12 cellular contexts compared by ENCODE assay signal in the genomic region with DNA sequence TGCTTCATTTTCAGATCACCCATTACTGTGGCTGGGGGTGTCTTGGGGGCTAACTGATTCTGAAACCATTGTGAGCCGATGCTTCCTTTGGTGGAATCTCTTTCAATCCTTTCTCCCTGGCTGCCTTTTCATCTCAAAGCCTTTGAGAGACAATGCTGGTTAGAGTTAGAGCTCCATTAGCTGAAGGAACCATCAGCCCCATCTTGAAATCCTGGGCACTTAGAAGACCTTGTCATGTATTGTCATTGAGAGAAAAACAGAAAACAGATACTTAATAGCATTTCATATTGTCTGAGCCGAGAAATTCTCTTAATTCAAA. TPM values are rescaled to one million over a fixed set of nuclear protein-coding genes. Genes with fewer than 3 reads are reported as not detected.
DNase-seq lines count a peak whose midpoint lies in the region; ATAC-seq, FAIRE-seq and TF ChIP-seq lines count a peak whose summit lies in the region.
"Had no signal": no experiment of that assay in that cellular context is flagged by ENCODE, and none has a peak within 500 bp of the region (broad histone marks: within the 10 kb centered on the region; RNA-seq: fewer than 3 reads in every experiment).

No MANE protein-coding gene starts in this region.

- H2BK20ac ChIP-seq in H1 (ENCODE audit: low read length), result no peak overlapping the region

- H3K4me1 ChIP-seq in right atrium auricular region (peaks cover 0 to 81% of the 10 kb centered on the region in 2 donors), H1 (replicated peaks in 1 of 4; ENCODE audit: control insufficient read depth in 3 of 4, insufficient read depth in 4 of 4, low read length in 3 of 4) (peaks cover 13 to 60% (median 41%) of the 10 kb centered on the region in 4 experiments), upper lobe of left lung (peaks cover 21 to 54% (median 37%) of the 10 kb centered on the region in 4 donors)

- H4K20me1 ChIP-seq in H1 (replicated peaks in 1 of 2; ENCODE audit: control insufficient read depth in 1 of 2, insufficient read depth in 2 of 2, low read length in 2 of 2) (peaks cover 36 to 43% of the 10 kb centered on the region in 2 experiments), neural cell (ENCODE audit: insufficient read depth) (no peaks in the 10 kb centered on the region)

- H3K14ac ChIP-seq in H1 (ENCODE audit: insufficient read length), result no peak overlapping the region

- H4K91ac ChIP-seq in H1 (replicated peaks; ENCODE audit: insufficient read length, low read length), result no peak overlapping the region

- H4K8ac ChIP-seq in H1 (ENCODE audit: extremely low read depth, insufficient read depth, low read length), result no peak overlapping the region

- TF ChIP-seq POLR2A in H1 (IDR thresholded peaks at IDR 0.05; ENCODE audit: control extremely low read depth in 1 of 2, low read depth in 2 of 2, low read length in 2 of 2), result 0 out of 3 replicates have a peak, but pooled peaks of 1 of the 2 experiments have one; percentile 3
- TF ChIP-seq POLR2A in upper lobe of left lung (IDR thresholded peaks at IDR 0.05), result no peak

- no peaks in the 10 kb centered on the region for H3K9me2 ChIP-seq in neural cell (ENCODE audit: insufficient read depth, low read length)

- H3K36me3 ChIP-seq in right atrium auricular region (no peaks in the 10 kb centered on the region), H1 (ENCODE audit: control insufficient read depth in 2 of 4, insufficient read depth in 4 of 4, low read length in 3 of 4) (no peaks in the 10 kb centered on the region; a peak in 1 of 8 replicates), neural cell (ENCODE audit: insufficient read depth, low read length) (no peaks in the 10 kb centered on the region), upper lobe of left lung (no peaks in the 10 kb centered on the region)
- H3K36me3 ChIP-seq: neutrophil had no signal

- H3K18ac ChIP-seq in H1 (ENCODE audit: extremely low read depth, low read length), result no peak overlapping the region

- no peak overlapping the region for H2BK15ac ChIP-seq in H1 (ENCODE audit: low read length)

- no peak overlapping the region for H2BK120ac ChIP-seq in H1 (replicated peaks; ENCODE audit: low read depth, low read length)

- peaks cover 10% of the 10 kb centered on the region for H3K79me1 ChIP-seq in H1 (ENCODE audit: low read depth, low read length)

- ATAC-seq in Right ventricle myocardium superior (ENCODE audit: poor library complexity), result no peak
- no peak for ATAC-seq in upper lobe of left lung (ENCODE audit: low FRiP score in 2 of 2)

- DNase-seq in right atrium auricular region (ENCODE audit: low spot score) (no peak), Right ventricle myocardium superior (no peak), H1 (ENCODE audit: low read depth in 1 of 2, low spot score in 2 of 2) (no peak), upper lobe of left lung (no peak), NCI-H2171 (lab: John Stamatoyannopoulos, UW) (no peak), ACHN (no peak)
- DNase-seq in activated CD4-positive, alpha-beta T cell treated with anti-CD3 and anti-CD28 coated beads for 4 hours, result no peak
- DNase-seq: activated T-cell treated with anti-CD3 and anti-CD28 coated beads for 4 hours; Kasumi-1; stimulated activated CD4-positive, alpha-beta T cell treated with anti-CD3 and anti-CD28 coated beads, Interleukin-4, amount 100 ng/mL, for 1 hour had no signal

- no peaks in the 10 kb centered on the region for H3F3A ChIP-seq in neural cell (ENCODE audit: insufficient read depth, low read length, poor library complexity, severe bottlenecking)

- H3K9ac ChIP-seq in H1 (replicated peaks in 1 of 4; ENCODE audit: extremely low read depth in 1 of 4, low read depth in 3 of 4, low read length in 3 of 4) (no peak overlapping the region), neural cell (ENCODE audit: low read length) (peak overlapping the region; percentile 20)

- in situ Hi-C loops in ACHN (cut with HindIII; ENCODE audit: low pct_ligation_motif_present, low pct_unique_long_range_greater_than_20kb, low sequenced_read_pairs), result no loop called here

- H3K23me2 ChIP-seq in H1 (ENCODE audit: low read depth, low read length), result peaks cover 5% of the 10 kb centered on the region

- TF ChIP-seq RAD21 in H1 (IDR thresholded peaks at IDR 0.05 in 1 of 2, conservative IDR thresholded peaks at IDR 0.05 in 1 of 2; ENCODE audit: low read depth in 2 of 2, low read length in 2 of 2), result 0 out of 4 replicates have a peak, but pooled peaks of 1 of the 2 experiments have one; percentile 4
- TF ChIP-seq RAD21 in neural cell (conservative IDR thresholded peaks at IDR 0.05), result no peak

- H3K9me3 ChIP-seq in right atrium auricular region (no peaks in the 10 kb centered on the region), H1 (ENCODE audit: insufficient read depth in 2 of 2, low read depth in 1 of 2, low read length in 1 of 2) (no peaks in the 10 kb centered on the region), neural cell (ENCODE audit: low read length) (no peaks in the 10 kb centered on the region), upper lobe of left lung (no peaks in the 10 kb centered on the region)
- H3K9me3 ChIP-seq: neutrophil had no signal

- H3K79me2 ChIP-seq in H1 (ENCODE audit: control insufficient read depth in 1 of 2, insufficient read depth in 2 of 2, low read length in 2 of 2) (peaks cover 12 to 87% of the 10 kb centered on the region in 2 experiments; a peak in 3 of 4 replicates), neural cell (replicated peaks; ENCODE audit: insufficient read depth, low read length) (peaks cover 99% of the 10 kb centered on the region)

- peak overlapping the region; percentile 75 to 77 for H3K4me2 ChIP-seq in H1 (ENCODE audit: insufficient read depth in 1 of 2, low read depth in 2 of 2, low read length in 2 of 2)
- H3K4me2 ChIP-seq in neural cell (ENCODE audit: low read length), result peak overlapping the region; percentile 73

- H3K56ac ChIP-seq in H1 (replicated peaks; ENCODE audit: insufficient read length, low read depth, low read length), result no peak overlapping the region

- TF ChIP-seq EP300 in H1 (IDR thresholded peaks at IDR 0.05; ENCODE audit: borderline replicate concordance in 1 of 2, low read depth in 2 of 2, low read length in 2 of 2) (no peak), neural cell (conservative IDR thresholded peaks at IDR 0.05; ENCODE audit: poor library complexity, severe bottlenecking) (no peak), upper lobe of left lung (IDR thresholded peaks at IDR 0.05) (no peak)

- TF ChIP-seq CTCF in right atrium auricular region (IDR thresholded peaks at IDR 0.05) (no peak), H1 (IDR thresholded peaks at IDR 0.05; ENCODE audit: control extremely low read depth in 1 of 3, insufficient read depth in 1 of 3, low read depth in 1 of 3, low read length in 3 of 3) (no peak), neural cell (IDR thresholded peaks at IDR 0.05; ENCODE audit: poor library complexity, severe bottlenecking) (no peak), upper lobe of left lung (IDR thresholded peaks at IDR 0.05) (no peak)

- peak overlapping the region; percentile 25 to 58 for H3K27ac ChIP-seq in right atrium auricular region
- peak overlapping the region; percentile 41; the same call in 1 of the 2 replicates for H3K27ac ChIP-seq in H1 (ENCODE audit: low read depth, low read length)
- no peak overlapping the region for H3K27ac ChIP-seq in neural cell (ENCODE audit: low read length)
- peak overlapping the region in 3 of 4 donors; percentile 37 to 54 (median 48) for H3K27ac ChIP-seq in upper lobe of left lung
- H3K27ac ChIP-seq: neutrophil had no signal

- no peaks in the 10 kb centered on the region for H3K27me3 ChIP-seq in right atrium auricular region
- peaks cover 0 to 14% (median 6%) of the 10 kb centered on the region in 4 experiments; a peak in 5 of 7 replicates for H3K27me3 ChIP-seq in H1 (replicated peaks in 1 of 4; ENCODE audit: control insufficient read depth in 3 of 4, extremely low read depth in 1 of 4, insufficient read depth in 3 of 4, low read length in 3 of 4)
- no peaks in the 10 kb centered on the region for H3K27me3 ChIP-seq in neural cell (ENCODE audit: insufficient read depth, low read depth, low read length)
- no peaks in the 10 kb centered on the region for H3K27me3 ChIP-seq in upper lobe of left lung

- H2AFZ ChIP-seq in H1 (ENCODE audit: low read length), result no peak overlapping the region
- H2AFZ ChIP-seq in neural cell (ENCODE audit: low read depth, low read length), result no peak overlapping the region

- H2AK5ac ChIP-seq in H1 (ENCODE audit: low read depth, low read length), result peak overlapping the region; percentile 99; the same call in 1 of the 2 replicates

- no peak overlapping the region for H3K4ac ChIP-seq in H1 (replicated peaks; ENCODE audit: insufficient read length, low read depth, low read length)

- peak overlapping the region; percentile 69; the same call in 1 of the 2 replicates for H2BK5ac ChIP-seq in H1 (ENCODE audit: low read depth, low read length)

- CTCF ChIA-PET in H1 (lab: Charles Lee; ENCODE audit: partially characterized antibody), result interaction anchor here (0.7 to 3.7 kb wide), 5 partner anchors 11 to 350 kb away, joined by 3 to 15 read pairs (median 4); no protein-coding TSS in a partner anchor

- H4K5ac ChIP-seq in H1 (ENCODE audit: insufficient read length, low read depth, low read length), result no peak overlapping the region

- no peak for FAIRE-seq in H1 (lab: Jason Lieb, UNC)

- H3K23ac ChIP-seq in H1 (ENCODE audit: insufficient read length), result no peak overlapping the region

- H2BK12ac ChIP-seq in H1 (ENCODE audit: low read depth, low read length), result peak overlapping the region; percentile 77; the same call in 1 of the 2 replicates

- no peak overlapping the region for H3K4me3 ChIP-seq in right atrium auricular region
- H3K4me3 ChIP-seq in H1 (ENCODE audit: extremely low read depth in 1 of 4, insufficient read depth in 2 of 4, low read depth in 3 of 4, low read length in 4 of 4), result peak overlapping the region in 2 of 4 experiments; percentile 1 to 52; a peak in 3 of 8 replicates
- peak overlapping the region; percentile 56 for H3K4me3 ChIP-seq in neural cell (ENCODE audit: low read length)
- no peak overlapping the region for H3K4me3 ChIP-seq in upper lobe of left lung

- POLR2A ChIA-PET in H1 (lab: Charles Lee; ENCODE audit: partially characterized antibody), result interaction anchor here (0.7 to 3.2 kb wide), 10 partner anchors 10 to 186 kb away, joined by 3 to 12 read pairs (median 4); no protein-coding TSS in a partner anchor

- intact Hi-C loops in Right ventricle myocardium superior (cut with DNase I), result no loop called here

- 15% methylated on average over 2 of the region's 2 CpGs; no CpG with 5 or more reads in 1 of the 2 experiments for WGBS in H1 (ENCODE audit: extremely low coverage in 1 of 2, insufficient coverage in 1 of 2, insufficient read length in 1 of 2, insufficient replicate concordance in 2 of 2, low coverage in 1 of 2, low lambda C conversion rate in 2 of 2, missing lambda C conversion rate in 1 of 2), 2 experiments
- WGBS in upper lobe of left lung, 2 donors, result 57 to 68% methylated on average over 2 of the region's 2 CpGs

RNA-seq across cellular contexts. Expression of a gene that starts 6.7 kb away (rescaled TPM):
- total RNA-seq in right atrium auricular region (10 to 100 TPM; 73.8 to 99.8 TPM), Right ventricle myocardium superior (107 TPM), upper lobe of left lung (100 to 1,000 TPM in 2 of 6 donors, 10 to 100 TPM in 4; 53.5 to 141 (median 80.2) TPM)
- total RNA-seq in H1 (2021; fragmentation: NEBNext Ultra II Directional; extraction: Animal tissue kit (Norgen Biotek cat#: 25700)), result 62.8 and 67.4 TPM in 2 replicates
- polyA plus RNA-seq in H1 (2011; rRNA removed) (15.6 and 17.2 TPM in 2 replicates), neural cell (12.2 and 17.2 TPM in 2 replicates)
- 19.0 TPM for polyA plus RNA-seq in H1 (2011; cell fraction: cytosol; rRNA removed)
- 31.2 TPM for polyA plus RNA-seq in H1 (2011; cell fraction: nucleus; rRNA removed)
- polyA plus RNA-seq in H1 (2012, experiment 1 of 2), result 15.4 to 30.4 TPM (median 23.4 TPM) in 4 replicates
- polyA plus RNA-seq in H1 (2012, experiment 2 of 2), result 1.0 TPM
- polyA plus RNA-seq in H1 (2013, experiment 1 of 2), result 20.0 TPM
- polyA plus RNA-seq in H1 (2013, experiment 2 of 2), result 19.5 TPM
- polyA minus RNA-seq in H1 (2011; rRNA and poly(A)+ RNA removed), result 54.9 and 60.0 TPM in 2 replicates
- 29.1 TPM for polyA minus RNA-seq in H1 (2011; cell fraction: cytosol; rRNA and poly(A)+ RNA removed)
- polyA minus RNA-seq in H1 (2011; cell fraction: nucleus; rRNA and poly(A)+ RNA removed), result 73.7 TPM
- 56.5 and 76.6 TPM in 2 replicates for polyA minus RNA-seq in neural cell
